In the genomic region with DNA sequence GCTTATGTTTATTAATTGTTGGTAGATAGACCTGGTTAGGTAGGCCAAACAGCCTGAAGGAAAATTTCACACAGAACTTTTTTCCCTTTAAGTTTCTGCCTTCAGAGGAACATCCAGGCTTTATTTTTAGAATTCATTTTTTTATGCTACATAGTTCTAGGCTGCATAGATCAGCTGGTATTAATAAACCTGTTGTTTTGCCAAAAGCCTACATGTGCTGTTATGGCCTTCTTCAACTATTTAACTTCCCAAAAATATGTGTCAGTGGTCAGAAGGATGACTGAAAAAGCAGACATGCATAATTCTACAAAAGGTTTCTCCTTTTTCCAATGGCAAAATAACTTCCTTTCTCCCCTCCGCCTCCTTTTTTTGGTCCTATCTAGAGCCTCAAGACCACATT, we compare ENCODE assay signal across 24 cellular contexts.
"Had no signal": no experiment of that assay in that cellular context is flagged by ENCODE, and none has a peak within 500 bp of the region (broad histone marks: within the 10 kb centered on the region; RNA-seq: fewer than 3 reads in every experiment).

No MANE protein-coding gene starts in this region.

- ATAC-seq: activated CD4-positive, CD25-positive, alpha-beta regulatory T cell treated with anti-CD3 and anti-CD28 coated beads, Interleukin-2, amount 50 U/mL, for 24 hours; foreskin keratinocyte; left lobe of liver; naive thymus-derived CD4-positive, alpha-beta T cell; right lobe of liver had no signal

- H3K36me3 Mint-ChIP-seq: activated naive CD4-positive, alpha-beta T cell treated with anti-CD3 and anti-CD28 coated beads, Interleukin-2, amount 50 U/mL, for 24 hours; immature natural killer cell; naive thymus-derived CD4-positive, alpha-beta T cell; neural progenitor cell had no signal

- H3K27me3 Mint-ChIP-seq: activated CD4-positive, alpha-beta T cell treated with anti-CD3 and anti-CD28 coated beads, Interleukin-2, amount 10 ng/mL, durations not matched to agents 24 days and 14 days; activated naive CD4-positive, alpha-beta T cell treated with anti-CD3 and anti-CD28 coated beads, Interleukin-2, amount 50 U/mL, for 24 hours; central memory CD8-positive, alpha-beta T cell; naive thymus-derived CD4-positive, alpha-beta T cell had no signal

- H3K4me1 ChIP-seq: breast epithelium, colonic mucosa, esophagus squamous epithelium, foreskin keratinocyte, neural progenitor cell, right lobe of liver had no signal

- H3K27me3 ChIP-seq: breast epithelium, colonic mucosa, esophagus squamous epithelium, foreskin keratinocyte, neural progenitor cell, right lobe of liver had no signal

- H3K9ac ChIP-seq: neural progenitor cell had no signal

- H3K27ac ChIP-seq: breast epithelium, colonic mucosa, esophagus squamous epithelium, foreskin keratinocyte, neural progenitor cell, right lobe of liver, VCaP had no signal

- DNase-seq: activated CD4-positive, alpha-beta memory T cell treated with anti-CD3 and anti-CD28 coated beads, Interleukin-2, amount 10 ng/mL, durations not matched to agents 7 days and 5 days; activated CD4-positive, alpha-beta T cell treated with anti-CD3 and anti-CD28 coated beads, Interleukin-2, amount 10 ng/mL, durations not matched to agents 24 days and 14 days; activated gamma-delta T cell; activated T-cell treated with anti-CD3 and anti-CD28 coated beads for 4 hours; colonic mucosa; endodermal cell; esophagus squamous epithelium; foreskin keratinocyte; immature natural killer cell; naive thymus-derived CD4-positive, alpha-beta T cell; posterior cingulate gyrus; right lobe of liver; small intestine; stimulated activated CD4-positive, alpha-beta T cell treated with anti-CD3 and anti-CD28 coated beads, Interleukin-15, amount 100 ng/mL, for 24 hours; stimulated activated CD8-positive, alpha-beta memory T cell treated with anti-CD3 and anti-CD28 coated beads, Interleukin-4, amount 100 ng/mL, for 48 hours; stimulated activated naive CD4-positive, alpha-beta T cell had no signal

- H3K9me3 ChIP-seq: colonic mucosa, esophagus squamous epithelium, right lobe of liver had no signal

- H3K4me2 ChIP-seq: neural progenitor cell had no signal

- H3K4me1 Mint-ChIP-seq: activated CD4-positive, alpha-beta memory T cell treated with anti-CD3 and anti-CD28 coated beads, Interleukin-2, amount 10 ng/mL, durations not matched to agents 7 days and 5 days; activated CD4-positive, alpha-beta T cell treated with anti-CD3 and anti-CD28 coated beads, Interleukin-2, amount 10 ng/mL, durations not matched to agents 24 days and 14 days; activated naive CD4-positive, alpha-beta T cell treated with anti-CD3 and anti-CD28 coated beads, Interleukin-2, amount 50 U/mL, for 24 hours; central memory CD8-positive, alpha-beta T cell; endodermal cell; immature natural killer cell; naive thymus-derived CD4-positive, alpha-beta T cell; neural progenitor cell had no signal

- H2AFZ ChIP-seq: neural progenitor cell had no signal

- H3K4me3 ChIP-seq: breast epithelium, colonic mucosa, esophagus squamous epithelium, neural progenitor cell, right lobe of liver had no signal

- H3K27ac Mint-ChIP-seq: activated CD4-positive, alpha-beta memory T cell treated with anti-CD3 and anti-CD28 coated beads, Interleukin-2, amount 10 ng/mL, durations not matched to agents 7 days and 5 days; activated CD4-positive, alpha-beta T cell treated with anti-CD3 and anti-CD28 coated beads, Interleukin-2, amount 10 ng/mL, durations not matched to agents 24 days and 14 days; activated naive CD4-positive, alpha-beta T cell treated with anti-CD3 and anti-CD28 coated beads, Interleukin-2, amount 50 U/mL, for 24 hours; endodermal cell; immature natural killer cell; naive thymus-derived CD4-positive, alpha-beta T cell; neural progenitor cell; T-helper 2 cell treated with Interferon-gamma antibody and Interleukin-4, amounts not matched to agents 5 μg/mL and 100 μg/mL, for 36 hours had no signal

- H3K9me3 Mint-ChIP-seq: activated CD4-positive, alpha-beta T cell treated with anti-CD3 and anti-CD28 coated beads, Interleukin-2, amount 10 ng/mL, durations not matched to agents 24 days and 14 days; activated naive CD4-positive, alpha-beta T cell treated with anti-CD3 and anti-CD28 coated beads, Interleukin-2, amount 50 U/mL, for 24 hours had no signal

- H3K4me3 Mint-ChIP-seq: activated CD4-positive, alpha-beta memory T cell treated with anti-CD3 and anti-CD28 coated beads, Interleukin-2, amount 10 ng/mL, durations not matched to agents 7 days and 5 days; activated CD4-positive, alpha-beta T cell treated with anti-CD3 and anti-CD28 coated beads, Interleukin-2, amount 10 ng/mL, durations not matched to agents 24 days and 14 days; activated naive CD4-positive, alpha-beta T cell treated with anti-CD3 and anti-CD28 coated beads, Interleukin-2, amount 50 U/mL, for 24 hours; central memory CD8-positive, alpha-beta T cell; endodermal cell; immature natural killer cell; naive thymus-derived CD4-positive, alpha-beta T cell; neural progenitor cell; T-helper 2 cell treated with Interferon-gamma antibody and Interleukin-4, amounts not matched to agents 5 μg/mL and 100 μg/mL, for 36 hours had no signal

- H3K36me3 ChIP-seq: breast epithelium, colonic mucosa, esophagus squamous epithelium, neural progenitor cell, right lobe of liver had no signal
